15 cellular contexts compared by ENCODE assay signal in genomic region chr13:58476176-58476575, GRCh38.
"Had no signal": no experiment of that assay in that cellular context is flagged by ENCODE, and none has a peak within 500 bp of the region (broad histone marks: within the 10 kb centered on the region; RNA-seq: fewer than 3 reads in every experiment).

No MANE protein-coding gene starts in this region.

- ATAC-seq: activated CD4-positive, alpha-beta T cell treated with anti-CD3 and anti-CD28 coated beads for 36 hours; left lobe of liver; natural killer cell; T-cell had no signal

- H3K27me3 ChIP-seq: cardiac muscle cell, colonic mucosa, sigmoid colon had no signal

- DNase-seq: activated CD4-positive, alpha-beta T cell treated with anti-CD3 and anti-CD28 coated beads for 36 hours; activated naive CD4-positive, alpha-beta T cell treated with Interleukin-2 at 50 U/mL for 16 hours; colonic mucosa; effector CD4-positive, alpha-beta T cell; hippocampal formation; natural killer cell; sigmoid colon; stimulated activated naive CD4-positive, alpha-beta T cell; substantia nigra; T-cell; T1000; trophoblast cell had no signal

- H3K4me1 ChIP-seq: colonic mucosa, sigmoid colon had no signal

- H3K27ac ChIP-seq: cardiac muscle cell, colonic mucosa, sigmoid colon, VCaP had no signal

- H3K9me3 ChIP-seq: colonic mucosa, sigmoid colon had no signal

- H3K4me3 ChIP-seq: cardiac muscle cell, colonic mucosa, sigmoid colon had no signal

- H3K36me3 ChIP-seq: cardiac muscle cell, colonic mucosa, sigmoid colon had no signal
